Comparison of ENCODE assay signal across 27 cellular contexts in the genomic region with DNA sequence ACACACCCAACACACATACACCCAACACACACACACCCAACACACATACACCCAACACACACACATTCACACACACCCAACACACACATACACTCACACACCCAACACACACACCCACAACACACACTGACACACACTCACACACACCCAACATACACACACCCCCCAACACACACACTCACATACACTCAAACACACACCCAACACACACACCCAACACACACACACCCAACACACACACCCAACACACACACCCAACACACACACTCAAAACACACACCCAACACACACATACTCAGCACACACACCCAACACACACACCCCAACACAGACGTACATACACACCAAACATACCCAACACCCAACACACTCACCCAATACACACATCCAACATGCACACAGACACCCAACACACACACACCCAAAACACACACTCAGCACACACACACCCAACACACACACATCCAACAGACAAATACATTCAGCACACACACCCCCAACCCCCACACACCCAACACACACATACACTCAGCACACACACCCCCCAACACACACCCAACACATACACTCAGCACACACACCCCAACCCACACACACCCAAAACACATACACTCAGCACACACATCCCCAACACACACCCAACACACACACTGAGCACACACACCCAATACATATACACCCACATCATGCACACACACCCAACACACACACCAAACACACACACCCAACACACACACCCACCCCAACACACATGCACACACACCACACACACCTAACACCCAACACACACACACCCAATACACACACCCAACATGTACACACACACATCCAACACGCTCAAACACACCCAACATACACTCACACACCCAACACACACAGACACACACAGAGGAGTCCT.
"Had no signal": no experiment of that assay in that cellular context is flagged by ENCODE, and none has a peak within 500 bp of the region (broad histone marks: within the 10 kb centered on the region; RNA-seq: fewer than 3 reads in every experiment).

No MANE protein-coding gene starts in this region.

- DNase-seq: activated CD4-positive, alpha-beta T cell treated with anti-CD3 and anti-CD28 coated beads for 4 hours; activated CD4-positive, alpha-beta T cell treated with anti-CD3 and anti-CD28 coated beads, Interleukin-2, amount 50 U/mL, for 4 hours; activated effector memory CD4-positive, alpha-beta T cell treated with Interleukin-2 at 50 U/mL for 16 hours; activated naive CD4-positive, alpha-beta T cell treated with Interleukin-2 at 50 U/mL for 16 hours; activated T-cell treated with anti-CD3 and anti-CD28 coated beads for 4 hours; activated T-cell treated with anti-CD3 and anti-CD28 coated beads, Interleukin-2, amount 50 U/mL, for 72 hours; anterior cingulate cortex; dorsolateral prefrontal cortex; effector memory CD4-positive, alpha-beta T cell; head of caudate nucleus; hippocampal formation; left colon; midbrain; naive thymus-derived CD4-positive, alpha-beta T cell; posterior cingulate gyrus; stimulated activated CD4-positive, alpha-beta T cell treated with anti-CD3 and anti-CD28 coated beads, Interleukin-12 subunit alpha, Interleukin-12 subunit beta, amount 100 ng/mL, for 4 hours; stimulated activated CD4-positive, alpha-beta T cell treated with anti-CD3 and anti-CD28 coated beads, Interleukin-4, amount 100 ng/mL, for 1 hour had no signal

- H3K4me3 ChIP-seq: coronary artery, dorsolateral prefrontal cortex, gastroesophageal sphincter, neural progenitor cell, skin epidermis, thoracic aorta had no signal

- H3K36me3 ChIP-seq: gastroesophageal sphincter, neural progenitor cell, thoracic aorta had no signal

- H3K27me3 ChIP-seq: dorsolateral prefrontal cortex, gastroesophageal sphincter, neural progenitor cell had no signal

- H3K4me3 Mint-ChIP-seq: activated naive CD8-positive, alpha-beta T cell; activated T-cell treated with anti-CD3 and anti-CD28 coated beads, Interleukin-2, amount 50 U/mL, for 72 hours; neural progenitor cell; stimulated activated naive CD8-positive, alpha-beta T cell treated with anti-CD3 and anti-CD28 coated beads, Interleukin-15, Interleukin-2, amounts not matched to agents 100 ng/mL and 50 ng/mL, for 24 hours; type B pancreatic cell had no signal

- H3K9me3 ChIP-seq: gastroesophageal sphincter, thoracic aorta had no signal

- H3K4me1 ChIP-seq: gastroesophageal sphincter, neural progenitor cell had no signal

- H3K36me3 Mint-ChIP-seq: activated naive CD8-positive, alpha-beta T cell had no signal

- H3K27me3 Mint-ChIP-seq: activated naive CD8-positive, alpha-beta T cell; stimulated activated naive CD8-positive, alpha-beta T cell treated with anti-CD3 and anti-CD28 coated beads, Interleukin-15, Interleukin-2, amounts not matched to agents 100 ng/mL and 50 ng/mL, for 24 hours; type B pancreatic cell had no signal

- H3K4me2 ChIP-seq: neural progenitor cell had no signal

- H2AFZ ChIP-seq: neural progenitor cell had no signal

- FAIRE-seq: keratinocyte had no signal

- H3K27ac Mint-ChIP-seq: activated naive CD8-positive, alpha-beta T cell; activated T-cell treated with anti-CD3 and anti-CD28 coated beads, Interleukin-2, amount 50 U/mL, for 72 hours; neural progenitor cell; stimulated activated naive CD8-positive, alpha-beta T cell treated with anti-CD3 and anti-CD28 coated beads, Interleukin-15, Interleukin-2, amounts not matched to agents 100 ng/mL and 50 ng/mL, for 24 hours; type B pancreatic cell had no signal

- H3K9ac ChIP-seq: neural progenitor cell had no signal

- H3K27ac ChIP-seq: coronary artery, gastroesophageal sphincter, neural progenitor cell, skin epidermis, thoracic aorta had no signal

- H3K9me3 Mint-ChIP-seq: neural progenitor cell, type B pancreatic cell had no signal

- ATAC-seq: activated T-cell treated with anti-CD3 and anti-CD28 coated beads, Interleukin-2, amount 50 U/mL, for 72 hours; gastroesophageal sphincter; left colon; naive thymus-derived CD4-positive, alpha-beta T cell; sciatic nerve had no signal

- H3K4me1 Mint-ChIP-seq: neural progenitor cell had no signal
